Comparison of ENCODE assay signal across 24 cellular contexts in the genomic region with DNA sequence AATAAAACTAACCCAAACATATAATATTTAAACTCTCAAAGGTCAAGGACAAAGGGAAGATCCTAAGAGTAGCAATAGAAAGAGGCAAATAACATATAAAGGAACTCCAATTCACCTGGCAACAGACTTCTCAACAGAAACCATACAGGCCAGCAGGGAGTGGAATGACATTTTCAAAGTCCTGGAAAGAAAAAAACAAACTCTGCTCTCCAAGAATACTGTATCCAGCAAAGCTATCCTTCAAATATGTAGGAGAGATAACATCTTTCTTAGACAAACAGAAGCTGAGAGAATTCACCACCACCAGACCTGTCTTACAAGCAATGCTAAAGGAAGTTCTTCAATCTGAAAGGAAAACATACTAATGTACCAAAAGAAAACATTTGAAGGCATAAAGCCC.
"Had no signal": no experiment of that assay in that cellular context is flagged by ENCODE, and none has a peak within 500 bp of the region (broad histone marks: within the 10 kb centered on the region; RNA-seq: fewer than 3 reads in every experiment).

No MANE protein-coding gene starts in this region.

- H3K27ac ChIP-seq: neural progenitor cell, ovary, parathyroid adenoma, psoas muscle, right lobe of liver, sigmoid colon, stomach, thoracic aorta, thyroid gland, tibial nerve, upper lobe of left lung, vagina had no signal

- H3K36me3 ChIP-seq: neural progenitor cell, ovary, right lobe of liver, sigmoid colon, stomach, thoracic aorta, thyroid gland, tibial nerve, upper lobe of left lung, vagina had no signal

- ATAC-seq: psoas muscle; right cardiac atrium; right lobe of liver; stimulated activated effector memory CD8-positive, alpha-beta T cell treated with anti-CD3 and anti-CD28 coated beads, Interleukin-12 subunit alpha, Interleukin-12 subunit beta, amount 100 ng/mL, for 72 hours; stimulated activated naive B cell treated with anti-CD40 and anti-IgM and Interleukin-4, amounts not matched to agents 10 μg/mL and 1 μg/mL and 100 μg/mL, for 72 hours had no signal

- H3K4me3 ChIP-seq: neural progenitor cell, ovary, psoas muscle, right lobe of liver, sigmoid colon, stomach, thoracic aorta, thyroid gland, tibial nerve, upper lobe of left lung, vagina had no signal

- H3K9me3 ChIP-seq: ovary, right lobe of liver, thyroid gland, vagina had no signal

- H3K4me1 ChIP-seq: neural progenitor cell, parathyroid adenoma, psoas muscle, right lobe of liver, sigmoid colon, stomach, thyroid gland, tibial nerve, upper lobe of left lung, vagina had no signal

- DNase-seq: occipital lobe; ovary; posterior cingulate gyrus; psoas muscle; right cardiac atrium; right lobe of liver; sigmoid colon; small intestine; stimulated activated CD4-positive, alpha-beta T cell treated with anti-CD3 and anti-CD28 coated beads, Interleukin-15, amount 100 ng/mL, for 24 hours; stimulated activated CD4-positive, alpha-beta T cell treated with anti-CD3 and anti-CD28 coated beads, Interleukin-2, amount 100 ng/mL, for 24 hours; stimulated activated CD4-positive, alpha-beta T cell treated with anti-CD3 and anti-CD28 coated beads, Interleukin-2, amount 100 ng/mL, for 48 hours; stimulated activated CD4-positive, alpha-beta T cell treated with anti-CD3 and anti-CD28 coated beads, Interleukin-4, amount 100 ng/mL, for 24 hours; stimulated activated naive B cell treated with anti-CD40 and anti-IgM and Interleukin-4, amounts not matched to agents 10 μg/mL and 1 μg/mL and 100 μg/mL, for 72 hours; stimulated activated naive CD4-positive, alpha-beta T cell treated with Interleukin-2 at 50 U/mL for 16 hours; stomach; thyroid gland; trophoblast cell; upper lobe of left lung had no signal
